Comparison of ENCODE assay signal across 9 cellular contexts in the genomic region with DNA sequence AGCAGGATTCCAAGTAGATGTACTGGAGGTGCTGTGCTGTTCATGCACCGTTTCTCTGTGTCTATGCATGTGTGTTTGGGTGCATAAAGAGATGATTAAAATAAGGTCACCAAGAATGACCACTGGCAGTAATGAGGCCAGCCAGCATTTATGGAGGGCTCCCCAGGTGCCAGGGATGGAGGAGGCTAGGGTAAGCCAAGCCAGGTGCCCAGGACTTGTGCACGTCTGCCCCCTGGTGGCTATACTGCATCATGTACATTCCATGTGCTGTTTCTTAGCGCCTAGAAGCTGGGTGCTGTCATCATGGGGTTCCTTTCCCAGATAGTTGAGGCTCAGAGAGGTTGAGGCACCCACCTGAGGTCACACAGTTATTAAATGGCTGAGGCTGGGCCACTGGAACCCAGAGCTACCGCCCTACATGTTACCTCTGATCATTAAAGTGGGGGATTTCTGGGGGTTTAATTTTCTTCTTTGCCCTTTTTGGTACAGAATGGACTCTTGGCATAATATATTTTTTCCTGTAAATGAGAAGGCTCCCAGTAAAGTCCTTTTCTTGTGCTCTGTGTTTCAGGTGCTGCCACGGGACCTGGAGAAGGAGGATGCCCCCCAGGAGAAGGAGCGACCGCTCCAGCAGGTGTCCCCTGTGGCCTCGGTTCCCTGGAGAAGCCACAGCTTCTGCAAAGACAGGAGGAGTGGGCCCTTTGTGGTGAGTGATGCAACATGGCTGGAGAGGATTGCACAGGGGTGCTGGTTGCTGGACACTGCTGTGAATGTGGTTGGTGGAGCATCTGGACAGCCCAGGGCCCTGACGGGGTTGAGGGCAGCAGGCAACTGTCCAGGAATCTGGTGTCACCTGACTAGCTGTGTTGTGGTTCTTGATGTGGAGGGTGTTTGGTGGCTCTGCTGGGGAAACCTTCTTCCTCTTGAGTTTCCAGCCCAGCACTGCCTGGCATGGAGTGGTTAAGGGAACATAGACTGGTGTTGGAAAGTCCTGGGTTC.
A peak's percentile ranks its signal among the peaks of the same experiment; 100 is the strongest.
DNase-seq lines count a peak whose midpoint lies in the region; ATAC-seq, FAIRE-seq and TF ChIP-seq lines count a peak whose summit lies in the region.
"Had no signal": no experiment of that assay in that cellular context is flagged by ENCODE, and none has a peak within 500 bp of the region (broad histone marks: within the 10 kb centered on the region; RNA-seq: fewer than 3 reads in every experiment).

No MANE protein-coding gene starts in this region.

- FAIRE-seq in pancreas (lab: Jason Lieb, UNC), result no peak
- FAIRE-seq: TTC549 had no signal

- H3K4me3 ChIP-seq in gastroesophageal sphincter, result no peak overlapping the region
- no peak overlapping the region for H3K4me3 ChIP-seq in pancreas
- no peak overlapping the region for H3K4me3 ChIP-seq in uterus

- H3K27me3 ChIP-seq in gastroesophageal sphincter, result no peaks in the 10 kb centered on the region
- H3K27me3 ChIP-seq in pancreas, result no peaks in the 10 kb centered on the region
- H3K27me3 ChIP-seq in uterus, result no peaks in the 10 kb centered on the region

- H3K36me3 ChIP-seq in gastroesophageal sphincter, result peaks cover 0 to 23% of the 10 kb centered on the region in 2 donors
- H3K36me3 ChIP-seq in pancreas, result no peaks in the 10 kb centered on the region
- no peaks in the 10 kb centered on the region for H3K36me3 ChIP-seq in uterus

- TF ChIP-seq EP300 in gastroesophageal sphincter (IDR thresholded peaks at IDR 0.05), result no peak

- DNase-seq in D341Med (ENCODE audit: low spot score), result peak; percentile 86
- DNase-seq in HuH-7 (ENCODE audit: low spot score), result peak; percentile 79
- DNase-seq in SHP77 (lab: John Stamatoyannopoulos, UW), result peak; percentile 58 to 60
- peak; percentile 61 for DNase-seq in activated gamma-delta T cell treated with anti-CD3 and anti-CD28 coated beads, Interleukin-2, amount 50 U/mL, for 16 hours (ENCODE audit: low read depth)
- peak; percentile 46 to 84 (median 76) for DNase-seq in pancreas
- peak; percentile 38 to 46 for DNase-seq in uterus

- H3K4me1 ChIP-seq in gastroesophageal sphincter (peaks cover 0 to 8% (median 0%) of the 10 kb centered on the region in 3 donors), pancreas (peaks cover 0 to 17% (median 6%) of the 10 kb centered on the region in 3 donors), uterus (no peaks in the 10 kb centered on the region)

- TF ChIP-seq POLR2A in gastroesophageal sphincter (IDR thresholded peaks at IDR 0.05), result no peak
- no peak for TF ChIP-seq POLR2A in uterus (IDR thresholded peaks at IDR 0.05)

- peak in 3 of 4 experiments; percentile 79 to 92 (median 89) for TF ChIP-seq CTCF in gastroesophageal sphincter (IDR thresholded peaks at IDR 0.05)
- peak; percentile 75 to 88 (median 82) for TF ChIP-seq CTCF in pancreas (IDR thresholded peaks at IDR 0.05)
- TF ChIP-seq CTCF in uterus (IDR thresholded peaks at IDR 0.05), result peak; percentile 63 to 84 (median 74)

- no peak overlapping the region for H3K27ac ChIP-seq in gastroesophageal sphincter
- H3K27ac ChIP-seq in pancreas, result no peak overlapping the region
- no peak overlapping the region for H3K27ac ChIP-seq in uterus

- WGBS in gastroesophageal sphincter (ENCODE audit: low coverage in 1 of 2), 2 donors, result 44 to 50% methylated on average over 4 to 6 of the region's 9 CpGs
- WGBS in pancreas, 2 donors, result 59 to 67% methylated on average over 9 of the region's 9 CpGs

- peak; percentile 71 for ATAC-seq in gastroesophageal sphincter
- peak; percentile 56 to 84 (median 77) for ATAC-seq in pancreas
- no peak for ATAC-seq in GM21723 (IDR thresholded peaks at IDR 0.05; ENCODE audit: unreplicated experiment)

- intact Hi-C loops in pancreas (cut with DNase I) (loop anchor here in 2 of 3 donors (5.0 kb wide), 2 partner anchors 97 to 112 kb away; partner anchors contain the start of gene KIAA1671 (in 1 of the 2)), uterus (cut with DNase I; ENCODE audit: low total_unique reads) (no loop called here)

- peaks cover 0 to 4% (median 0%) of the 10 kb centered on the region in 3 donors for H3K9me3 ChIP-seq in gastroesophageal sphincter
- H3K9me3 ChIP-seq in pancreas, result no peaks in the 10 kb centered on the region
- no peaks in the 10 kb centered on the region for H3K9me3 ChIP-seq in uterus
